In genomic region chr7:116408166-116408565, GRCh38 we compare ENCODE assay signal across 34 cellular contexts.
"Had no signal": no experiment of that assay in that cellular context is flagged by ENCODE, and none has a peak within 500 bp of the region (broad histone marks: within the 10 kb centered on the region; RNA-seq: fewer than 3 reads in every experiment).

No MANE protein-coding gene starts in this region.

- H3K36me3 Mint-ChIP-seq: activated CD8-positive, alpha-beta memory T cell treated with anti-CD3 and anti-CD28 coated beads, Interleukin-2, amount 10 ng/mL, durations not matched to agents 7 days and 5 days; activated naive CD4-positive, alpha-beta T cell treated with anti-CD3 and anti-CD28 coated beads, Interleukin-2, amount 50 U/mL, for 24 hours; natural killer cell treated with Interleukin-12 subunit alpha and Interleukin-12 subunit beta and Interleukin-15 and Interleukin-18, amount 100 ng/mL, for 72 hours; stimulated activated memory B cell treated with anti-CD40 and anti-IgM and Interleukin-4, amounts not matched to agents 10 μg/mL and 1 μg/mL and 100 μg/mL, for 72 hours had no signal

- H3K4me3 Mint-ChIP-seq: activated B cell treated with CpG ODN at 0.5 μM for 24 hours; activated CD8-positive, alpha-beta memory T cell treated with anti-CD3 and anti-CD28 coated beads, Interleukin-2, amount 10 ng/mL, durations not matched to agents 7 days and 5 days; activated CD8-positive, alpha-beta T cell treated with anti-CD3 and anti-CD28 coated beads, Interleukin-2, amount 10 ng/mL, durations not matched to agents 7 days and 5 days; activated naive CD4-positive, alpha-beta T cell treated with anti-CD3 and anti-CD28 coated beads, Interleukin-2, amount 50 U/mL, for 24 hours; activated naive CD8-positive, alpha-beta T cell treated with anti-CD3 and anti-CD28 coated beads, Interleukin-2, amount 50 U/mL, for 24 hours; endodermal cell; natural killer cell treated with Interleukin-12 subunit alpha and Interleukin-12 subunit beta and Interleukin-15 and Interleukin-18, amount 100 ng/mL, for 72 hours; stimulated activated memory B cell treated with anti-CD40 and anti-IgM and Interleukin-4, amounts not matched to agents 10 μg/mL and 1 μg/mL and 100 μg/mL, for 72 hours; stimulated activated naive CD8-positive, alpha-beta T cell treated with anti-CD3 and anti-CD28 coated beads, Interleukin-15, amount 100 ng/mL, for 72 hours had no signal

- H3K9me3 ChIP-seq: esophagus squamous epithelium, heart right ventricle, lower lobe of right lung, mucosa of descending colon, neutrophil, pancreas, psoas muscle, right atrium auricular region, upper lobe of left lung, vagina had no signal

- H3K4me1 ChIP-seq: lower lobe of right lung, pancreas, upper lobe of left lung had no signal

- H3K27me3 ChIP-seq: heart right ventricle, neutrophil, pancreas, right atrium auricular region, upper lobe of left lung, vagina had no signal

- H3K27ac ChIP-seq: epithelial cell of prostate, esophagus squamous epithelium, lower lobe of right lung, neutrophil, pancreas, psoas muscle, right atrium auricular region, upper lobe of left lung, vagina had no signal

- DNase-seq: activated B cell treated with CpG ODN at 0.5 μM for 24 hours; activated CD8-positive, alpha-beta memory T cell treated with anti-CD3 and anti-CD28 coated beads, Interleukin-2, amount 10 ng/mL, durations not matched to agents 7 days and 5 days; activated CD8-positive, alpha-beta T cell treated with anti-CD3 and anti-CD28 coated beads, Interleukin-2, amount 10 ng/mL, durations not matched to agents 7 days and 5 days; activated naive CD8-positive, alpha-beta T cell treated with anti-CD3 and anti-CD28 coated beads, Interleukin-2, amount 50 U/mL, for 24 hours; activated T-cell treated with anti-CD3 and anti-CD28 coated beads, Interleukin-2, amount 50 U/mL, for 48 hours; amygdala; cortex of kidney; endodermal cell; esophagus squamous epithelium; foreskin melanocyte; heart right ventricle; kidney glomerular epithelial cell; lower lobe of right lung; mesendoderm; mucosa of descending colon; pancreas; psoas muscle; stimulated activated CD4-positive, alpha-beta T cell treated with anti-CD3 and anti-CD28 coated beads, Interleukin-1b, Interleukin-23, amount 100 ng/mL, for 48 hours; stimulated activated CD4-positive, alpha-beta T cell treated with anti-CD3 and anti-CD28 coated beads, Interleukin-4, amount 100 ng/mL, for 4 hours; stimulated activated CD8-positive, alpha-beta memory T cell treated with anti-CD3 and anti-CD28 coated beads, Interleukin-4, amount 100 ng/mL, for 48 hours; stimulated activated naive CD8-positive, alpha-beta T cell treated with anti-CD3 and anti-CD28 coated beads, Interleukin-15, amount 100 ng/mL, for 72 hours; substantia nigra; T-helper 2 cell had no signal

- H3K36me3 ChIP-seq: esophagus squamous epithelium, heart right ventricle, lower lobe of right lung, neutrophil, pancreas, right atrium auricular region, upper lobe of left lung, vagina had no signal

- H3K4me1 Mint-ChIP-seq: activated B cell treated with CpG ODN at 0.5 μM for 24 hours; activated CD8-positive, alpha-beta memory T cell treated with anti-CD3 and anti-CD28 coated beads, Interleukin-2, amount 10 ng/mL, durations not matched to agents 7 days and 5 days; activated naive CD4-positive, alpha-beta T cell treated with anti-CD3 and anti-CD28 coated beads, Interleukin-2, amount 50 U/mL, for 24 hours; activated naive CD8-positive, alpha-beta T cell treated with anti-CD3 and anti-CD28 coated beads, Interleukin-2, amount 50 U/mL, for 24 hours; stimulated activated memory B cell treated with anti-CD40 and anti-IgM and Interleukin-4, amounts not matched to agents 10 μg/mL and 1 μg/mL and 100 μg/mL, for 72 hours; stimulated activated naive CD8-positive, alpha-beta T cell treated with anti-CD3 and anti-CD28 coated beads, Interleukin-15, amount 100 ng/mL, for 72 hours had no signal

- H3K9me3 Mint-ChIP-seq: activated B cell treated with CpG ODN at 0.5 μM for 24 hours; activated naive CD4-positive, alpha-beta T cell treated with anti-CD3 and anti-CD28 coated beads, Interleukin-2, amount 50 U/mL, for 24 hours; activated naive CD8-positive, alpha-beta T cell treated with anti-CD3 and anti-CD28 coated beads, Interleukin-2, amount 50 U/mL, for 24 hours; activated T-helper 2 cell treated with anti-CD3 and anti-CD28 coated beads, Interferon-gamma antibody, Interleukin-2, Interleukin-4, amounts not matched to agents 10 μg/mL and 5 μg/mL and 100 μg/mL, durations not matched to agents 14 hours and 24 hours and 36 hours; natural killer cell treated with Interleukin-12 subunit alpha and Interleukin-12 subunit beta and Interleukin-15 and Interleukin-18, amount 100 ng/mL, for 72 hours; stimulated activated memory B cell treated with anti-CD40 and anti-IgM and Interleukin-4, amounts not matched to agents 10 μg/mL and 1 μg/mL and 100 μg/mL, for 72 hours; stimulated activated naive CD8-positive, alpha-beta T cell treated with anti-CD3 and anti-CD28 coated beads, Interleukin-15, amount 100 ng/mL, for 72 hours had no signal

- H3K4me2 ChIP-seq: smooth muscle cell had no signal

- H3K27ac Mint-ChIP-seq: activated B cell treated with CpG ODN at 0.5 μM for 24 hours; activated CD8-positive, alpha-beta memory T cell treated with anti-CD3 and anti-CD28 coated beads, Interleukin-2, amount 10 ng/mL, durations not matched to agents 7 days and 5 days; activated CD8-positive, alpha-beta T cell treated with anti-CD3 and anti-CD28 coated beads, Interleukin-2, amount 10 ng/mL, durations not matched to agents 7 days and 5 days; activated naive CD4-positive, alpha-beta T cell treated with anti-CD3 and anti-CD28 coated beads, Interleukin-2, amount 50 U/mL, for 24 hours; activated naive CD8-positive, alpha-beta T cell treated with anti-CD3 and anti-CD28 coated beads, Interleukin-2, amount 50 U/mL, for 24 hours; activated T-helper 2 cell treated with anti-CD3 and anti-CD28 coated beads, Interferon-gamma antibody, Interleukin-2, Interleukin-4, amounts not matched to agents 10 μg/mL and 5 μg/mL and 100 μg/mL, durations not matched to agents 14 hours and 24 hours and 36 hours; natural killer cell treated with Interleukin-12 subunit alpha and Interleukin-12 subunit beta and Interleukin-15 and Interleukin-18, amount 100 ng/mL, for 72 hours; stimulated activated memory B cell treated with anti-CD40 and anti-IgM and Interleukin-4, amounts not matched to agents 10 μg/mL and 1 μg/mL and 100 μg/mL, for 72 hours; stimulated activated naive CD8-positive, alpha-beta T cell treated with anti-CD3 and anti-CD28 coated beads, Interleukin-15, amount 100 ng/mL, for 72 hours had no signal

- H3K4me3 ChIP-seq: esophagus squamous epithelium, heart right ventricle, lower lobe of right lung, mucosa of descending colon, pancreas, psoas muscle, right atrium auricular region, smooth muscle cell, upper lobe of left lung, vagina had no signal

- FAIRE-seq: bronchial epithelial cell had no signal
